In the genomic region with DNA sequence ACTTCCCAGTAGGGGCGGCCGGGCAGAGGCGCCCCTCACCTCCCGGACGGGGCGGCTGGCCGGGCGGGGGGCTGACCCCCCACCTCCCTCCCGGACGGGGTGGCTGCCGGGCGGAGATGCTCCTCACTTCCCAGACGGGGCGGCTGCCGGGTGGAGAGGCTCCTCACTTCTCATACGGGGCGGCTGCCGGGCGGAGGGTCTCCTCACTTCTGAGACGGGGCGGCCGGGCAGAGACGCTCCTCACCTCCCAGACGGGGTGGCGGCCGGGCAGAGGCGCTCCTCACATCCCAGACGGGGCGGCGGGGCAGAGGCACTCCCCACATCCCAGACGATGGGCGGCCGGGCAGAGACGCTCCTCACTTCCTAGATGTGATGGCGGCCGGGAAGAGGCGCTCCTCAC, we compare ENCODE assay signal across 2 cellular contexts. TPM values are rescaled to one million over a fixed set of nuclear protein-coding genes. Genes with fewer than 3 reads are reported as not detected.
"Had no signal": no experiment of that assay in that cellular context is flagged by ENCODE, and none has a peak within 500 bp of the region (broad histone marks: within the 10 kb centered on the region; RNA-seq: fewer than 3 reads in every experiment).

No MANE protein-coding gene starts in this region.

RNA-seq across cellular contexts. Expression of gene LGALS4, which starts 43.0 kb away (rescaled TPM):
- total RNA-seq: IMR-90 had no signal
- polyA plus RNA-seq: IgD-negative memory B cell had no signal
